16 cellular contexts compared by ENCODE assay signal in genomic region chr22:35552846-35553245, GRCh38. TPM values are rescaled to one million over a fixed set of nuclear protein-coding genes. Genes with fewer than 3 reads are reported as not detected.
DNase-seq lines count a peak whose midpoint lies in the region; ATAC-seq and TF ChIP-seq lines count a peak whose summit lies in the region.
"Had no signal": no experiment of that assay in that cellular context is flagged by ENCODE, and none has a peak within 500 bp of the region (broad histone marks: within the 10 kb centered on the region; RNA-seq: fewer than 3 reads in every experiment).

No MANE protein-coding gene starts in this region.

- no peaks in the 10 kb centered on the region for H3K9me3 Mint-ChIP-seq in activated naive CD4-positive, alpha-beta T cell treated with anti-CD3 and anti-CD28 coated beads, Interleukin-2, amount 10 ng/mL, durations not matched to agents 7 days and 5 days
- no peaks in the 10 kb centered on the region for H3K9me3 Mint-ChIP-seq in activated T-helper 17 cell treated with anti-CD3 and anti-CD28 coated beads, Interleukin-2, amount 50 U/mL, for 72 hours

- DNase-seq in activated naive CD4-positive, alpha-beta T cell treated with anti-CD3 and anti-CD28 coated beads, Interleukin-2, amount 10 ng/mL, durations not matched to agents 7 days and 5 days, result no peak
- DNase-seq in activated naive CD4-positive, alpha-beta T cell treated with Interleukin-2 at 50 U/mL for 16 hours, result no peak
- DNase-seq in HCT116 (ENCODE audit: low read depth, low spot score) (no peak), osteoblast (ENCODE audit: insufficient read length, low spot score, missing footprints) (peak; percentile 79)
- DNase-seq in effector CD4-positive, alpha-beta T cell, result no peak
- DNase-seq: gastrocnemius medialis, GDM1, NCI-H1048, NCI-H2029, NCI-H2227 treated with DMSO at 0.1 percent for 48 hours, NCI-H774 had no signal

- TF ChIP-seq RAD21 in HCT116 (IDR thresholded peaks at IDR 0.05; ENCODE audit: low read depth), result no peak

- H3K4me3 Mint-ChIP-seq in activated naive CD4-positive, alpha-beta T cell treated with anti-CD3 and anti-CD28 coated beads, Interleukin-2, amount 10 ng/mL, durations not matched to agents 7 days and 5 days, result no peak overlapping the region
- H3K4me3 Mint-ChIP-seq in activated T-helper 17 cell treated with anti-CD3 and anti-CD28 coated beads, Interleukin-2, amount 50 U/mL, for 72 hours, result peak overlapping the region; percentile 26
- H3K4me3 Mint-ChIP-seq: CD14-positive monocyte had no signal

- POLR2A ChIA-PET in HCT116 (lab: Charles Lee), result no interaction called here

- peaks cover 89% of the 10 kb centered on the region for H3K27me3 Mint-ChIP-seq in activated naive CD4-positive, alpha-beta T cell treated with anti-CD3 and anti-CD28 coated beads, Interleukin-2, amount 10 ng/mL, durations not matched to agents 7 days and 5 days
- no peaks in the 10 kb centered on the region for H3K27me3 Mint-ChIP-seq in activated T-helper 17 cell treated with anti-CD3 and anti-CD28 coated beads, Interleukin-2, amount 50 U/mL, for 72 hours

- H2AFZ ChIP-seq in HCT116 (ENCODE audit: low read depth, low read length, poor library complexity, severe bottlenecking) (no peak overlapping the region), osteoblast (ENCODE audit: low read length) (no peak overlapping the region)

- no TSS peak for BruUV-seq in HCT116 (replicated peaks; lab: Mats Ljungman, UMichigan)

- no peak overlapping the region for H3K9ac ChIP-seq in HCT116 (ENCODE audit: low read length)

- RAD21 ChIA-PET in HCT116 (lab: Charles Lee; ENCODE audit: low non-redundant PET in 1 of 2, low total read pairs in 2 of 2, uncharacterized antibody in 2 of 2, unreplicated experiment in 2 of 2), result no interaction called here

- intact Hi-C loops in HCT116 (cut with micrococcal nuclease), result no loop called here

- CTCF ChIA-PET in activated naive CD4-positive, alpha-beta T cell treated with anti-CD3 and anti-CD28 coated beads, Interleukin-2, amount 10 ng/mL, durations not matched to agents 7 days and 5 days (lab: Charles Lee), result interaction anchor here (0.9 to 1.5 kb wide), 4 partner anchors 9 to 202 kb away, joined by 3 to 6 read pairs (median 3); no protein-coding TSS in a partner anchor
- CTCF ChIA-PET in HCT116 (lab: Charles Lee), result no interaction called here

- TF ChIP-seq POLR2A in HCT116 (IDR thresholded peaks at IDR 0.05; ENCODE audit: borderline replicate concordance, extremely low read depth, insufficient read depth, insufficient read length), result no peak

- no peaks in the 10 kb centered on the region for H3K9me2 ChIP-seq in HCT116 (ENCODE audit: insufficient read depth)

- H3K27me3 ChIP-seq in HCT116 (ENCODE audit: insufficient read depth, low read length) (no peaks in the 10 kb centered on the region), osteoblast (ENCODE audit: insufficient read depth, low read length) (no peaks in the 10 kb centered on the region)
- H3K27me3 ChIP-seq: gastrocnemius medialis had no signal

- no peak for TF ChIP-seq CTCF in HCT116 (IDR thresholded peaks at IDR 0.05 in 2 of 3, conservative IDR thresholded peaks at IDR 0.05 in 1 of 3; ENCODE audit: borderline replicate concordance in 1 of 3, insufficient read depth in 1 of 3, low read depth in 2 of 3, low read length in 2 of 3)
- TF ChIP-seq CTCF in osteoblast (IDR thresholded peaks at IDR 0.05; ENCODE audit: extremely low read depth, low read depth, low read length), result no peak

- no peaks in the 10 kb centered on the region for H3K36me3 ChIP-seq in HCT116 (ENCODE audit: control insufficient read depth in 1 of 2, insufficient read depth in 2 of 2, low read length in 2 of 2)
- no peaks in the 10 kb centered on the region for H3K36me3 ChIP-seq in osteoblast (ENCODE audit: insufficient read depth, low read length)
- H3K36me3 ChIP-seq: gastrocnemius medialis, prostate gland had no signal

- no peaks in the 10 kb centered on the region for H3K36me3 Mint-ChIP-seq in activated naive CD4-positive, alpha-beta T cell treated with anti-CD3 and anti-CD28 coated beads, Interleukin-2, amount 10 ng/mL, durations not matched to agents 7 days and 5 days
- no peaks in the 10 kb centered on the region for H3K36me3 Mint-ChIP-seq in activated T-helper 17 cell treated with anti-CD3 and anti-CD28 coated beads, Interleukin-2, amount 50 U/mL, for 72 hours (ENCODE audit: low read depth)
- H3K36me3 Mint-ChIP-seq: CD14-positive monocyte had no signal

- H3K4me1 ChIP-seq in HCT116 (ENCODE audit: control insufficient read depth in 1 of 2, insufficient read depth in 2 of 2, low read length in 2 of 2) (peaks cover 9 to 11% of the 10 kb centered on the region in 2 experiments), osteoblast (ENCODE audit: insufficient read depth, low read length) (peaks cover 19% of the 10 kb centered on the region)
- H3K4me1 ChIP-seq: prostate gland had no signal

- H3K9me3 ChIP-seq in HCT116 (ENCODE audit: control insufficient read depth in 1 of 2, insufficient read depth in 1 of 2, low read depth in 1 of 2, low read length in 2 of 2) (no peaks in the 10 kb centered on the region), osteoblast (ENCODE audit: low read depth, low read length) (no peaks in the 10 kb centered on the region)
- H3K9me3 ChIP-seq: gastrocnemius medialis, prostate gland had no signal

- H3K27ac ChIP-seq in HCT116 (ENCODE audit: low read depth, low read length), result no peak overlapping the region
- no peak overlapping the region for H3K27ac ChIP-seq in osteoblast (ENCODE audit: low read depth, low read length)
- H3K27ac ChIP-seq: prostate gland had no signal

- H3K4me1 Mint-ChIP-seq in activated naive CD4-positive, alpha-beta T cell treated with anti-CD3 and anti-CD28 coated beads, Interleukin-2, amount 10 ng/mL, durations not matched to agents 7 days and 5 days, result peaks cover 17% of the 10 kb centered on the region
- H3K4me1 Mint-ChIP-seq in activated T-helper 17 cell treated with anti-CD3 and anti-CD28 coated beads, Interleukin-2, amount 50 U/mL, for 72 hours, result peaks cover 7% of the 10 kb centered on the region

- peak overlapping the region; percentile 21 for H3K27ac Mint-ChIP-seq in activated naive CD4-positive, alpha-beta T cell treated with anti-CD3 and anti-CD28 coated beads, Interleukin-2, amount 10 ng/mL, durations not matched to agents 7 days and 5 days
- no peak overlapping the region for H3K27ac Mint-ChIP-seq in activated T-helper 17 cell treated with anti-CD3 and anti-CD28 coated beads, Interleukin-2, amount 50 U/mL, for 72 hours

- H3K4me2 ChIP-seq in HCT116 (ENCODE audit: low read length), result peak overlapping the region; percentile 62
- no peak overlapping the region for H3K4me2 ChIP-seq in osteoblast (ENCODE audit: insufficient read depth, low read length)

- ATAC-seq in HCT116, result no peak; the same call in 1 of the 2 replicates
- no peak for ATAC-seq in activated T-helper 17 cell treated with anti-CD3 and anti-CD28 coated beads, Interleukin-2, amount 50 U/mL, for 72 hours (replicated peaks)
- ATAC-seq in HG03108 (IDR thresholded peaks at IDR 0.05; ENCODE audit: unreplicated experiment), result no peak

- H3K4me3 ChIP-seq in HCT116 (replicated peaks in 1 of 2; ENCODE audit: low read depth in 1 of 2, low read length in 2 of 2) (no peak overlapping the region), osteoblast (ENCODE audit: insufficient read depth, low read length) (no peak overlapping the region)
- H3K4me3 ChIP-seq: gastrocnemius medialis, prostate gland had no signal

- H3K79me2 ChIP-seq in HCT116 (ENCODE audit: insufficient read depth, low read length) (no peaks in the 10 kb centered on the region), osteoblast (ENCODE audit: insufficient read depth, low read length) (no peaks in the 10 kb centered on the region)

- H4K20me1 ChIP-seq in HCT116 (ENCODE audit: insufficient read depth) (no peaks in the 10 kb centered on the region), osteoblast (ENCODE audit: insufficient read depth, low read length) (no peaks in the 10 kb centered on the region)

TF ChIP-seq in HCT116, 20 proteins besides CTCF, POLR2A, EP300 and RAD21 (continues in another document):
- TF ChIP-seq SIN3A (IDR thresholded peaks at IDR 0.05; ENCODE audit: low read depth) (no peak), SRF (IDR thresholded peaks at IDR 0.05; ENCODE audit: low read depth) (no peak), EZH2 (IDR thresholded peaks at IDR 0.05) (no peak), YY1 (IDR thresholded peaks at IDR 0.05; ENCODE audit: extremely low read depth, insufficient replicate concordance, low read depth, low read length) (no peak), CBX3 (IDR thresholded peaks at IDR 0.05; ENCODE audit: low read depth) (no peak), EGR1 (IDR thresholded peaks at IDR 0.05; ENCODE audit: low read depth) (no peak), CEBPB (IDR thresholded peaks at IDR 0.05; ENCODE audit: low read depth) (no peak), ATF3 (IDR thresholded peaks at IDR 0.05) (no peak), ZFX (IDR thresholded peaks at IDR 0.05) (no peak)

RNA-seq across cellular contexts. Expression of gene RASD2, which starts 12.2 kb away (rescaled TPM):
- total RNA-seq in HCT116 (2021; ENCODE audit: unreplicated experiment) (2.4 TPM), osteoblast (under 0.01 and 0.29 TPM in 2 replicates)
- polyA plus RNA-seq in HCT116 (2012), result 2.2 and 2.5 TPM in 2 replicates
- total RNA-seq in activated T-helper 17 cell treated with anti-CD3 and anti-CD28 coated beads, Interleukin-2, amount 50 U/mL, for 72 hours, result under 1 TPM in 1 of 2 donors, not detected in 1; 0.37 TPM
- total RNA-seq: HT1080 had no signal
- polyA plus RNA-seq: CD14-positive monocyte had no signal
